In genomic region chr7:19648791-19649190, GRCh38 we compare ENCODE assay signal across 23 cellular contexts.
"Had no signal": no experiment of that assay in that cellular context is flagged by ENCODE, and none has a peak within 500 bp of the region (broad histone marks: within the 10 kb centered on the region; RNA-seq: fewer than 3 reads in every experiment).

No MANE protein-coding gene starts in this region.

- H3K9me3 ChIP-seq: gastrocnemius medialis, pancreas, vagina had no signal

- H3K36me3 ChIP-seq: gastrocnemius medialis, pancreas, right atrium auricular region, thoracic aorta, vagina, WERI-Rb-1 had no signal

- H3K27ac Mint-ChIP-seq: activated CD8-positive, alpha-beta T cell treated with anti-CD3 and anti-CD28 coated beads, Interleukin-2, amount 10 ng/mL, durations not matched to agents 7 days and 5 days; activated naive CD4-positive, alpha-beta T cell treated with anti-CD3 and anti-CD28 coated beads, Interleukin-2, amount 50 U/mL, for 24 hours; activated T-helper 1 cell treated with anti-CD3 and anti-CD28 coated beads, Interleukin-12 subunit alpha, Interleukin-12 subunit beta, Interleukin-2, Interleukin-4 antibody, amounts not matched to agents 30 ng/mL and 10 ng/mL and 1 ng/mL, durations not matched to agents 14 hours and 24 hours and 36 hours; naive thymus-derived CD4-positive, alpha-beta T cell; T-helper 2 cell treated with Interferon-gamma antibody and Interleukin-4, amounts not matched to agents 5 μg/mL and 100 μg/mL, for 36 hours; type B pancreatic cell had no signal

- H3K4me1 ChIP-seq: body of pancreas, gastrocnemius medialis, pancreas, psoas muscle, right atrium auricular region, vagina had no signal

- H3K4me1 Mint-ChIP-seq: activated naive CD4-positive, alpha-beta T cell treated with anti-CD3 and anti-CD28 coated beads, Interleukin-2, amount 50 U/mL, for 24 hours; naive thymus-derived CD4-positive, alpha-beta T cell had no signal

- H3K27ac ChIP-seq: body of pancreas, gastrocnemius medialis, pancreas, psoas muscle, right atrium auricular region, thoracic aorta, vagina, WERI-Rb-1 had no signal

- H3K27me3 Mint-ChIP-seq: type B pancreatic cell had no signal

- H3K4me3 ChIP-seq: body of pancreas, gastrocnemius medialis, pancreas, psoas muscle, right atrium auricular region, thoracic aorta, vagina had no signal

- ATAC-seq: activated CD8-positive, alpha-beta T cell treated with anti-CD3 and anti-CD28 coated beads, Interleukin-2, amount 10 ng/mL, durations not matched to agents 7 days and 5 days; body of pancreas; gastrocnemius medialis; left colon; naive thymus-derived CD4-positive, alpha-beta T cell; pancreas; psoas muscle had no signal

- H3K36me3 Mint-ChIP-seq: activated naive CD4-positive, alpha-beta T cell treated with anti-CD3 and anti-CD28 coated beads, Interleukin-2, amount 50 U/mL, for 24 hours; type B pancreatic cell had no signal

- H3K27me3 ChIP-seq: body of pancreas, right atrium auricular region, vagina had no signal

- DNase-seq: activated CD4-positive, alpha-beta T cell treated with anti-CD3 and anti-CD28 coated beads, Interleukin-2, amount 50 U/mL, for 1 hour; activated CD4-positive, CD25-positive, alpha-beta regulatory T cell treated with anti-CD3 and anti-CD28 coated beads, Interleukin-2, amount 50 U/mL, for 72 hours; activated CD8-positive, alpha-beta T cell treated with anti-CD3 and anti-CD28 coated beads, Interleukin-2, amount 10 ng/mL, durations not matched to agents 7 days and 5 days; activated gamma-delta T cell; anterior cingulate cortex; body of pancreas; erythroblast; gastrocnemius medialis; hippocampal formation; left colon; naive thymus-derived CD4-positive, alpha-beta T cell; pancreas; psoas muscle; stimulated activated CD4-positive, alpha-beta T cell treated with anti-CD3 and anti-CD28 coated beads, Interleukin-4, amount 100 ng/mL, for 24 hours; stimulated activated naive CD4-positive, alpha-beta T cell treated with Interleukin-2 at 50 U/mL for 16 hours; WERI-Rb-1 had no signal

- H3K4me3 Mint-ChIP-seq: activated CD8-positive, alpha-beta T cell treated with anti-CD3 and anti-CD28 coated beads, Interleukin-2, amount 10 ng/mL, durations not matched to agents 7 days and 5 days; activated naive CD4-positive, alpha-beta T cell treated with anti-CD3 and anti-CD28 coated beads, Interleukin-2, amount 50 U/mL, for 24 hours; activated T-helper 1 cell treated with anti-CD3 and anti-CD28 coated beads, Interleukin-12 subunit alpha, Interleukin-12 subunit beta, Interleukin-2, Interleukin-4 antibody, amounts not matched to agents 30 ng/mL and 10 ng/mL and 1 ng/mL, durations not matched to agents 14 hours and 24 hours and 36 hours; naive thymus-derived CD4-positive, alpha-beta T cell; T-helper 2 cell treated with Interferon-gamma antibody and Interleukin-4, amounts not matched to agents 5 μg/mL and 100 μg/mL, for 36 hours; type B pancreatic cell had no signal
